ENCODE assay signal across 11 cellular contexts in the genomic region with DNA sequence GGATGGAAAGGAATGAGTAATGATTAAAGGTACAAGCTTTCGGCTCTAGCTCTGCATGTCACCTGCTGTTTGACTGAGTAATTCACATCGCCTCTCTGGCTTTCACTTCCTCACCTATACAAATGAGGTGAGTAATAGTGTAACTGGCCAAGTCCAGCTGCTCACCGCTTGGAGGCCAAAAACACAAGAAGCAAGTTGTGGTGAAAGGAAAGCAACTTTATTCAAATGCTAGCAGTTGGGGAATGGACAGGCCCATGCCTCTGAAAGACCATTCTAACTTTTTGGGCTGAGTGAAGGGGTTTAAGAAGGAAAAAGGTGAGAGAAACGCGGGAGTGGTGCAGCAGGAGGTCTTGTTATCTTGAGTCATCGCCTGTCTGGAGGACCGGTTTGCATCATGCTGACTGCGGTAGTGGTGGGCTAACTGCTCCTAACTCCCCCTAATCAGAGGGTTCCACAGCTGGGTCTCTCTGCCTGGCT. TPM values are rescaled to one million over a fixed set of nuclear protein-coding genes. Genes with fewer than 3 reads are reported as not detected.
A peak's percentile ranks its signal among the peaks of the same experiment; 100 is the strongest.
DNase-seq lines count a peak whose midpoint lies in the region; ATAC-seq and TF ChIP-seq lines count a peak whose summit lies in the region.
"Had no signal": no experiment of that assay in that cellular context is flagged by ENCODE, and none has a peak within 500 bp of the region (broad histone marks: within the 10 kb centered on the region; RNA-seq: fewer than 3 reads in every experiment).

No MANE protein-coding gene starts in this region.

- no peak for DNase-seq in activated CD4-positive, CD25-positive, alpha-beta regulatory T cell (lab: John Stamatoyannopoulos, UW)
- DNase-seq in MM.1S: peak; percentile 77
- no peak for DNase-seq in progenitor cell of endocrine pancreas (ENCODE audit: low spot score, unreplicated experiment)
- no peak for DNase-seq in activated CD4-positive, alpha-beta T cell treated with anti-CD3 and anti-CD28 coated beads, Interleukin-2, amount 50 U/mL, for 1 hour
- DNase-seq in AG08396 (ENCODE audit: low spot score): no peak
- DNase-seq in NCI-H1105 (lab: John Stamatoyannopoulos, UW): no peak

- TF ChIP-seq CTCF in MM.1S (IDR thresholded peaks at IDR 0.05; ENCODE audit: low read length) (peak; percentile 41), progenitor cell of endocrine pancreas (IDR thresholded peaks at IDR 0.05; ENCODE audit: unreplicated experiment) (peak; percentile 34)

- no peaks in the 10 kb centered on the region for H3F3A ChIP-seq in MM.1S (ENCODE audit: insufficient read depth, low read length)

- no peaks in the 10 kb centered on the region for H3K9me3 Mint-ChIP-seq in progenitor cell of endocrine pancreas (ENCODE audit: low read depth)

- H3K36me3 ChIP-seq in MM.1S (replicated peaks; ENCODE audit: insufficient read depth, low read length): no peaks in the 10 kb centered on the region

- H2AFZ ChIP-seq in MM.1S (ENCODE audit: low read length): peak overlapping the region; percentile 40
- H2AFZ ChIP-seq: parathyroid adenoma had no signal

- no peak overlapping the region; the same call in 1 of the 2 replicates for H3K27ac ChIP-seq in MM.1S (ENCODE audit: low read length)
- H3K27ac ChIP-seq: A549, parathyroid adenoma had no signal

- ATAC-seq in activated CD4-positive, CD25-positive, alpha-beta regulatory T cell treated with anti-CD3 and anti-CD28 coated beads, Interleukin-2, amount 50 U/mL, for 24 hours: peak; percentile 44 to 73
- peak; percentile 98 for ATAC-seq in HG02623 (IDR thresholded peaks at IDR 0.05; ENCODE audit: unreplicated experiment)
- ATAC-seq: A549 had no signal

- H3K4me3 ChIP-seq in MM.1S (ENCODE audit: low read length): no peak overlapping the region
- H3K4me3 ChIP-seq: A549 had no signal

- no peaks in the 10 kb centered on the region for H3K9me3 ChIP-seq in MM.1S (replicated peaks; ENCODE audit: insufficient read depth, low read length)
- H3K9me3 ChIP-seq: A549 had no signal

- peaks cover 10% of the 10 kb centered on the region for H3K4me1 ChIP-seq in MM.1S (ENCODE audit: low read length)
- H3K4me1 ChIP-seq: A549, parathyroid adenoma had no signal

- H3K79me2 ChIP-seq in MM.1S (ENCODE audit: low read length): no peaks in the 10 kb centered on the region
- H3K79me2 ChIP-seq: parathyroid adenoma had no signal

- no peaks in the 10 kb centered on the region for H3K36me3 Mint-ChIP-seq in progenitor cell of endocrine pancreas (ENCODE audit: insufficient read depth)

- H3K27me3 Mint-ChIP-seq in progenitor cell of endocrine pancreas: peaks cover 15% of the 10 kb centered on the region

- H3K9ac ChIP-seq in MM.1S (ENCODE audit: low read length): no peak overlapping the region
- H3K9ac ChIP-seq: parathyroid adenoma had no signal

- H3K27me3 ChIP-seq in MM.1S (replicated peaks; ENCODE audit: insufficient read depth, low read length): no peaks in the 10 kb centered on the region

- no peaks in the 10 kb centered on the region for H4K20me1 ChIP-seq in MM.1S (ENCODE audit: insufficient read depth, low read length)

- peaks cover 21% of the 10 kb centered on the region for H3K4me1 Mint-ChIP-seq in progenitor cell of endocrine pancreas (ENCODE audit: low read depth)

- H3K4me2 ChIP-seq in MM.1S (ENCODE audit: low read depth, low read length): peak overlapping the region; percentile 13; the same call in 1 of the 2 replicates
- H3K4me2 ChIP-seq: A549 had no signal

- H3K27ac Mint-ChIP-seq in progenitor cell of endocrine pancreas: peak overlapping the region; percentile 92

- no peaks in the 10 kb centered on the region for H3K9me2 ChIP-seq in MM.1S (replicated peaks; ENCODE audit: insufficient read depth, low read length)

- peak overlapping the region; percentile 51 for H3K4me3 Mint-ChIP-seq in progenitor cell of endocrine pancreas (ENCODE audit: low read depth)

RNA-seq across cellular contexts. Expression of a gene that starts 45.7 kb away (rescaled TPM):
- 99.9 and 101 TPM in 2 replicates for total RNA-seq in progenitor cell of endocrine pancreas

RNA-seq across cellular contexts. Expression of a gene that starts 51.3 kb away (rescaled TPM):
- not detected in 2 replicates for total RNA-seq in progenitor cell of endocrine pancreas
- total RNA-seq: temporal lobe had no signal
